In the genomic region with DNA sequence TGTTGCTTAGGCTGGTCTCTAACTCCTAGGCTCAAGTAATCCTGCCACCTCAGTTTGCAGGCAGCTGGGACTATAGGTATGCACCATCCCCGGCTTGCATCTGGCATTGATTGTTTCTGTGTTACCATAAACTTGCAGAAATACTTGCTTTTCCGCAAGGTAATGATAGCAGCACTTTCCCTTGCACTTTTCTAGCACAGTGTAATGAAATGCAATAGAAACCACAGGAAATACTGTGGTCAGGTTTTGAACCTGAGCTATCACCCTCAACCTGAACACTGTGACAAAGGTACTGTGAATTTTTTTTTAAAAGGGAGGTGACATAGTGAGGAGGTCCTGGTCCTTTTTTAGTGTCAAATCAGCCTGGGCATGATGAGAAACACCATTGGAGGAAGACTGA, we compare ENCODE assay signal across 13 cellular contexts. TPM values are rescaled to one million over a fixed set of nuclear protein-coding genes. Genes with fewer than 3 reads are reported as not detected.
A peak's percentile ranks its signal among the peaks of the same experiment; 100 is the strongest.
DNase-seq lines count a peak whose midpoint lies in the region; ATAC-seq and TF ChIP-seq lines count a peak whose summit lies in the region.
"Had no signal": no experiment of that assay in that cellular context is flagged by ENCODE, and none has a peak within 500 bp of the region (broad histone marks: within the 10 kb centered on the region; RNA-seq: fewer than 3 reads in every experiment).

No MANE protein-coding gene starts in this region.

- peak; percentile 91 for ATAC-seq in GM21717 (IDR thresholded peaks at IDR 0.05; ENCODE audit: unreplicated experiment)

- H3K36me3 Mint-ChIP-seq in immature natural killer cell: no peaks in the 10 kb centered on the region

- peaks cover 50 to 51% of the 10 kb centered on the region in 2 donors for H3K4me1 Mint-ChIP-seq in immature natural killer cell

- H3K27ac Mint-ChIP-seq in immature natural killer cell: peak overlapping the region in 4 of 6 donors; percentile 8 to 72 (median 43)
- H3K27ac Mint-ChIP-seq: HFFc6 had no signal

- peaks cover 0 to 2% (median 2%) of the 10 kb centered on the region in 3 donors for H3K27me3 Mint-ChIP-seq in immature natural killer cell (ENCODE audit: low read depth in 3 of 3)

- DNase-seq in SIG-M5 treated with dmso at 0.1 percent for 504 hours (lab: John Stamatoyannopoulos, UW; ENCODE audit: unreplicated experiment): peak; percentile 39
- DNase-seq in SIG-M5 (lab: John Stamatoyannopoulos, UW): no peak
- DNase-seq in Jurkat, Clone E6-1 (ENCODE audit: low read depth, low spot score): peak; percentile 70
- DNase-seq in immature natural killer cell: peak; percentile 61 to 70 (median 62)
- no peak for DNase-seq in coronary artery (ENCODE audit: low spot score)
- no peak for DNase-seq in occipital lobe (lab: John Stamatoyannopoulos, UW)
- no peak for DNase-seq in SHP77 treated with DMSO at 0.1 percent for 48 hours (lab: John Stamatoyannopoulos, UW)
- DNase-seq: HFFc6; SHP77; stimulated activated CD4-positive, alpha-beta T cell treated with anti-CD3 and anti-CD28 coated beads, Interleukin-2, amount 100 ng/mL, for 48 hours had no signal

- no peak for TF ChIP-seq CTCF in coronary artery (IDR thresholded peaks at IDR 0.05)

- H3K4me3 ChIP-seq in Jurkat, Clone E6-1 (ENCODE audit: low read length): no peak overlapping the region
- H3K4me3 ChIP-seq in coronary artery: no peak overlapping the region

- H3K9me3 Mint-ChIP-seq in immature natural killer cell: no peaks in the 10 kb centered on the region
- H3K9me3 Mint-ChIP-seq: HFFc6 had no signal

- peak overlapping the region in 4 of 5 donors; percentile 24 to 59 (median 42) for H3K4me3 Mint-ChIP-seq in immature natural killer cell
- H3K4me3 Mint-ChIP-seq: HFFc6 had no signal

- H3K27ac ChIP-seq in coronary artery: no peak overlapping the region

RNA-seq across cellular contexts. Expression of a gene that starts 38.3 kb away (rescaled TPM):
- not detected for polyA plus RNA-seq in Jurkat, Clone E6-1 (2012; ENCODE audit: insufficient read depth, insufficient read length)
- polyA plus RNA-seq in immature natural killer cell: under 1 TPM in 1 of 3 donors, not detected in 2; 0.31 TPM
- total RNA-seq in occipital lobe: 0.94 TPM
- total RNA-seq: A172, HFFc6, kidney epithelial cell had no signal

Comparison
In these comparisons a context has a peak if more than half of its experiments do, and no peak if none do; other contexts are left out.
1. DNase-seq: peak in SIG-M5 treated with dmso at 0.1 percent for 504 hours (single experiment), Jurkat, Clone E6-1 (single experiment) and immature natural killer cell (3 of 3); none in SIG-M5 (single experiment), coronary artery (single experiment), occipital lobe (single experiment) and SHP77 treated with DMSO at 0.1 percent for 48 hours (single experiment).